33 cellular contexts compared by ENCODE assay signal in genomic region chr4:98536631-98537030, GRCh38.
"Had no signal": no experiment of that assay in that cellular context is flagged by ENCODE, and none has a peak within 500 bp of the region (broad histone marks: within the 10 kb centered on the region; RNA-seq: fewer than 3 reads in every experiment).

No MANE protein-coding gene starts in this region.

- H3K4me3 ChIP-seq: right atrium auricular region, smooth muscle cell, uterus had no signal

- H3K9ac ChIP-seq: parathyroid adenoma had no signal

- H3K36me3 ChIP-seq: brain microvascular endothelial cell, right atrium auricular region, uterus had no signal

- H3K9me3 ChIP-seq: right atrium auricular region, uterus had no signal

- H3K4me2 ChIP-seq: smooth muscle cell had no signal

- H3K27me3 ChIP-seq: brain microvascular endothelial cell, foreskin keratinocyte, right atrium auricular region, uterus had no signal

- H3K27ac ChIP-seq: brain microvascular endothelial cell, foreskin keratinocyte, parathyroid adenoma, right atrium auricular region, uterus, VCaP had no signal

- H2AFZ ChIP-seq: parathyroid adenoma had no signal

- H3K4me1 ChIP-seq: parathyroid adenoma, right atrium auricular region, uterus had no signal

- H3K79me2 ChIP-seq: parathyroid adenoma had no signal

- FAIRE-seq: astrocyte, keratinocyte, TTC549 had no signal

- DNase-seq: activated CD4-positive, alpha-beta T cell treated with anti-CD3 and anti-CD28 coated beads for 48 hours; activated CD4-positive, alpha-beta T cell treated with anti-CD3 and anti-CD28 coated beads, Interleukin-2, amount 50 U/mL, for 48 hours; activated CD8-positive, alpha-beta memory T cell treated with anti-CD3 and anti-CD28 coated beads, Interleukin-2, amount 50 U/mL, for 4 hours; activated gamma-delta T cell; activated naive CD4-positive, alpha-beta T cell treated with anti-CD3 and anti-CD28 coated beads, Interleukin-2, amount 10 ng/mL, durations not matched to agents 7 days and 5 days; activated naive CD8-positive, alpha-beta T cell treated with anti-CD3 and anti-CD28 coated beads, Interleukin-2, amount 10 ng/mL, durations not matched to agents 7 days and 5 days; activated T-cell treated with anti-CD3 and anti-CD28 coated beads, Interleukin-2, amount 50 U/mL, for 1 hour; brain microvascular endothelial cell; caudate nucleus; cortex of kidney; foreskin keratinocyte; left cardiac atrium; left ventricle myocardium superior; naive B cell; nephron progenitor cell; occipital lobe; stimulated activated CD4-positive, alpha-beta T cell treated with anti-CD3 and anti-CD28 coated beads, Interleukin-1b, Interleukin-23, amount 100 ng/mL, for 48 hours; stimulated activated CD4-positive, alpha-beta T cell treated with anti-CD3 and anti-CD28 coated beads, Interleukin-4, amount 100 ng/mL, for 4 hours; stimulated activated CD8-positive, alpha-beta memory T cell treated with anti-CD3 and anti-CD28 coated beads, Interleukin-4, amount 100 ng/mL, for 48 hours; stimulated activated naive CD8-positive, alpha-beta T cell treated with anti-CD3 and anti-CD28 coated beads, Interleukin-15, amount 100 ng/mL, for 72 hours; substantia nigra; T-helper 9 cell; uterus had no signal

- ATAC-seq: activated CD4-positive, CD25-positive, alpha-beta regulatory T cell treated with anti-CD3 and anti-CD28 coated beads, Interleukin-2, amount 50 U/mL, for 24 hours; esophagus mucosa; foreskin keratinocyte; left cardiac atrium; left ventricle myocardium superior; stimulated activated memory B cell treated with anti-CD40 and anti-IgM and Interleukin-4, amounts not matched to agents 10 μg/mL and 1 μg/mL and 100 μg/mL, for 72 hours; stimulated activated naive CD8-positive, alpha-beta T cell treated with anti-CD3 and anti-CD28 coated beads, Interleukin-15, amount 100 ng/mL, for 72 hours had no signal
